In genomic region chrX:9980927-9981326, GRCh38 we compare ENCODE assay signal across 1 cellular context.
TF ChIP-seq lines count a peak whose summit lies in the region.

No MANE protein-coding gene starts in this region.

TF ChIP-seq in GM12878, 131 proteins besides CTCF, POLR2A, EP300 and RAD21 (continued from another document):
- TF ChIP-seq, protein P1, sequence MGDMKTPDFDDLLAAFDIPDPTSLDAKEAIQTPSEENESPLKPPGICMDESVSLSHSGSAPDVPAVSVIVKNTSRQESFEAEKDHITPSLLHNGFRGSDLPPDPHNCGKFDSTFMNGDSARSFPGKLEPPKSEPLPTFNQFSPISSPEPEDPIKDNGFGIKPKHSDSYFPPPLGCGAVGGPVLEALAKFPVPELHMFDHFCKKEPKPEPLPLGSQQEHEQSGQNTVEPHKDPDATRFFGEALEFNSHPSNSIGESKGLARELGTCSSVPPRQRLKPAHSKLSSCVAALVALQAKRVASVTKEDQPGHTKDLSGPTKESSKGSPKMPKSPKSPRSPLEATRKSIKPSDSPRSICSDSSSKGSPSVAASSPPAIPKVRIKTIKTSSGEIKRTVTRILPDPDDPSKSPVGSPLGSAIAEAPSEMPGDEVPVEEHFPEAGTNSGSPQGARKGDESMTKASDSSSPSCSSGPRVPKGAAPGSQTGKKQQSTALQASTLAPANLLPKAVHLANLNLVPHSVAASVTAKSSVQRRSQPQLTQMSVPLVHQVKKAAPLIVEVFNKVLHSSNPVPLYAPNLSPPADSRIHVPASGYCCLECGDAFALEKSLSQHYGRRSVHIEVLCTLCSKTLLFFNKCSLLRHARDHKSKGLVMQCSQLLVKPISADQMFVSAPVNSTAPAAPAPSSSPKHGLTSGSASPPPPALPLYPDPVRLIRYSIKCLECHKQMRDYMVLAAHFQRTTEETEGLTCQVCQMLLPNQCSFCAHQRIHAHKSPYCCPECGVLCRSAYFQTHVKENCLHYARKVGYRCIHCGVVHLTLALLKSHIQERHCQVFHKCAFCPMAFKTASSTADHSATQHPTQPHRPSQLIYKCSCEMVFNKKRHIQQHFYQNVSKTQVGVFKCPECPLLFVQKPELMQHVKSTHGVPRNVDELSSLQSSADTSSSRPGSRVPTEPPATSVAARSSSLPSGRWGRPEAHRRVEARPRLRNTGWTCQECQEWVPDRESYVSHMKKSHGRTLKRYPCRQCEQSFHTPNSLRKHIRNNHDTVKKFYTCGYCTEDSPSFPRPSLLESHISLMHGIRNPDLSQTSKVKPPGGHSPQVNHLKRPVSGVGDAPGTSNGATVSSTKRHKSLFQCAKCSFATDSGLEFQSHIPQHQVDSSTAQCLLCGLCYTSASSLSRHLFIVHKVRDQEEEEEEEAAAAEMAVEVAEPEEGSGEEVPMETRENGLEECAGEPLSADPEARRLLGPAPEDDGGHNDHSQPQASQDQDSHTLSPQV (IDR thresholded peaks at IDR 0.05): no peak
- TF ChIP-seq EZH2 (IDR thresholded peaks at IDR 0.05; ENCODE audit: borderline replicate concordance, control insufficient read depth, low read depth, low read length) (no peak), POLR2AphosphoS2 (IDR thresholded peaks at IDR 0.05; ENCODE audit: low read depth, low read length) (no peak), MTA2 (IDR thresholded peaks at IDR 0.05; ENCODE audit: low read depth) (no peak)
